ENCODE assay signal across 1 cellular context in genomic region chr16:67844441-67844840, GRCh38.
TF ChIP-seq lines count a peak whose summit lies in the region.

No MANE protein-coding gene starts in this region.

TF ChIP-seq in SK-N-SH treated with all-trans-retinoic acid at 6 μM for 48 hours, 23 proteins besides CTCF, POLR2A, EP300 and RAD21 (continued from another document):
- no peak for TF ChIP-seq CREB5 (CRISPR knock-in tag; IDR thresholded peaks at IDR 0.05; ENCODE audit: low read depth)
TF ChIP-seq in SK-N-SH treated with all-trans-retinoic acid at 6 μM for 48 hours: peak in this region for 0.
